Comparison of ENCODE assay signal across 22 cellular contexts in genomic region chr6:18431581-18431980, GRCh38. TPM values are rescaled to one million over a fixed set of nuclear protein-coding genes. Genes with fewer than 3 reads are reported as not detected.
DNase-seq lines count a peak whose midpoint lies in the region; ATAC-seq and TF ChIP-seq lines count a peak whose summit lies in the region.
"Had no signal": no experiment of that assay in that cellular context is flagged by ENCODE, and none has a peak within 500 bp of the region (broad histone marks: within the 10 kb centered on the region; RNA-seq: fewer than 3 reads in every experiment).

No MANE protein-coding gene starts in this region.

- no peaks in the 10 kb centered on the region; a peak in 2 of 4 replicates for H3K79me1 ChIP-seq in IMR-90 (ENCODE audit: low read depth in 1 of 2, low read length in 2 of 2)

- H4K8ac ChIP-seq in IMR-90 (ENCODE audit: low read depth in 2 of 2, low read length in 2 of 2): no peak overlapping the region

- peaks cover 1% of the 10 kb centered on the region for H3K36me3 Mint-ChIP-seq in chondrocyte (ENCODE audit: low read depth)

- H4K5ac ChIP-seq in IMR-90 (ENCODE audit: low read depth, low read length): no peak overlapping the region

- H3K9ac ChIP-seq in IMR-90 (ENCODE audit: low read depth, low read length): no peak overlapping the region

- no peak overlapping the region for H3K4me3 Mint-ChIP-seq in chondrocyte (ENCODE audit: unreplicated experiment)
- H3K4me3 Mint-ChIP-seq: activated CD4-positive, alpha-beta T cell treated with anti-CD3 and anti-CD28 coated beads for 36 hours; activated naive CD8-positive, alpha-beta T cell; activated T-helper 1 cell treated with anti-CD3 and anti-CD28 coated beads, Interleukin-12 subunit alpha, Interleukin-12 subunit beta, Interleukin-2, Interleukin-4 antibody, amounts not matched to agents 30 ng/mL and 10 ng/mL and 1 ng/mL, durations not matched to agents 14 hours and 24 hours and 36 hours; nephron had no signal

- H3K27me3 ChIP-seq in IMR-90 (ENCODE audit: control insufficient read depth, insufficient read depth, low read length) (no peaks in the 10 kb centered on the region), left lung (no peaks in the 10 kb centered on the region)

- H2BK20ac ChIP-seq in IMR-90 (ENCODE audit: low read depth, low read length): no peak overlapping the region

- H3K23ac ChIP-seq in IMR-90 (ENCODE audit: low read depth, low read length): no peak overlapping the region

- H3K4ac ChIP-seq in IMR-90 (ENCODE audit: low read depth, low read length): no peak overlapping the region

- no peak overlapping the region for H4K91ac ChIP-seq in IMR-90 (ENCODE audit: insufficient read depth, low read depth, low read length)

- H2BK15ac ChIP-seq in IMR-90 (ENCODE audit: low read depth, low read length): no peak overlapping the region

- H3K4me2 ChIP-seq in IMR-90 (ENCODE audit: low read depth, low read length): no peak overlapping the region

- no peak overlapping the region for H3K27ac Mint-ChIP-seq in chondrocyte (ENCODE audit: unreplicated experiment)
- H3K27ac Mint-ChIP-seq: activated CD4-positive, alpha-beta T cell treated with anti-CD3 and anti-CD28 coated beads for 36 hours; activated naive CD8-positive, alpha-beta T cell; activated T-helper 1 cell treated with anti-CD3 and anti-CD28 coated beads, Interleukin-12 subunit alpha, Interleukin-12 subunit beta, Interleukin-2, Interleukin-4 antibody, amounts not matched to agents 30 ng/mL and 10 ng/mL and 1 ng/mL, durations not matched to agents 14 hours and 24 hours and 36 hours; nephron had no signal

- H2AFZ ChIP-seq in IMR-90 (replicated peaks; ENCODE audit: low read length, poor library complexity): no peak overlapping the region

- H3K36me3 ChIP-seq in IMR-90 (ENCODE audit: control insufficient read depth, insufficient read depth, low read length) (no peaks in the 10 kb centered on the region), left lung (peaks cover 0 to 40% of the 10 kb centered on the region in 2 donors)
- H3K36me3 ChIP-seq: thoracic aorta had no signal

- DNase-seq in IMR-90 (peak; percentile 16), choroid plexus epithelial cell (ENCODE audit: low read depth) (peak; percentile 67), left lung (no peak), retinal pigment epithelial cell (ENCODE audit: low read depth) (peak; percentile 31), chondrocyte (ENCODE audit: low spot score) (no peak)
- DNase-seq: activated CD4-positive, alpha-beta T cell treated with anti-CD3 and anti-CD28 coated beads for 36 hours; DMS 273 treated with DMSO at 0.1 percent for 48 hours; GDM1; KBM-7; NCI-H2029 treated with DMSO at 0.1 percent for 48 hours; retina; stimulated activated CD4-positive, alpha-beta T cell treated with anti-CD3 and anti-CD28 coated beads, Interleukin-15, amount 100 ng/mL, for 24 hours had no signal

- H2BK120ac ChIP-seq in IMR-90 (ENCODE audit: low read depth, low read length): no peak overlapping the region

- H3K14ac ChIP-seq in IMR-90 (replicated peaks; ENCODE audit: low read depth, low read length): no peak overlapping the region

- POLR2A ChIA-PET in IMR-90 (lab: Charles Lee; ENCODE audit: unreplicated experiment): no interaction called here

- CTCF ChIA-PET in IMR-90 (lab: Yijun Ruan, JAX): interaction anchor here (1.1 kb wide), 1 partner anchor 19 kb away, joined by 3 read pairs; no protein-coding TSS in a partner anchor

- intact Hi-C loops in IMR-90 (cut with micrococcal nuclease): no loop called here
- intact Hi-C loops in left lung (cut with DNase I): no loop called here

- no peaks in the 10 kb centered on the region for H4K20me1 ChIP-seq in IMR-90 (ENCODE audit: insufficient read depth, low read length)

- H3K9me3 ChIP-seq in IMR-90 (ENCODE audit: control insufficient read depth, insufficient read depth, low read length) (no peaks in the 10 kb centered on the region), left lung (no peaks in the 10 kb centered on the region)
- H3K9me3 ChIP-seq: thoracic aorta had no signal

- in situ Hi-C loops in IMR-90 (cut with MboI; ENCODE audit: low sequenced_read_pairs): no loop called here

- no peaks in the 10 kb centered on the region for H3K27me3 Mint-ChIP-seq in chondrocyte (ENCODE audit: low read depth)
- H3K27me3 Mint-ChIP-seq: activated CD4-positive, alpha-beta T cell treated with anti-CD3 and anti-CD28 coated beads for 36 hours; activated naive CD8-positive, alpha-beta T cell had no signal

- BruUV-seq in IMR-90 (replicated peaks; lab: Mats Ljungman, UMichigan): no TSS peak

- peaks cover 36% of the 10 kb centered on the region for H3K4me1 Mint-ChIP-seq in chondrocyte (ENCODE audit: low read depth)
- H3K4me1 Mint-ChIP-seq: nephron had no signal

- peaks cover 8% of the 10 kb centered on the region for H3K9me1 ChIP-seq in IMR-90 (ENCODE audit: insufficient read depth, low read length)

- no peak for ATAC-seq in IMR-90 (ENCODE audit: low read depth)
- peak; percentile 79 for ATAC-seq in left lung
- ATAC-seq in HG03521 (IDR thresholded peaks at IDR 0.05; ENCODE audit: unreplicated experiment): no peak
- no peak for ATAC-seq in HG02938 (IDR thresholded peaks at IDR 0.05; ENCODE audit: unreplicated experiment)
- ATAC-seq in GM18511 (IDR thresholded peaks at IDR 0.05; ENCODE audit: unreplicated experiment): no peak
- ATAC-seq: activated CD4-positive, alpha-beta T cell treated with anti-CD3 and anti-CD28 coated beads for 36 hours; HCT116 had no signal

- no peak overlapping the region for H2AK9ac ChIP-seq in IMR-90 (replicated peaks; ENCODE audit: low read depth, low read length, poor library complexity)

- H3K56ac ChIP-seq in IMR-90 (ENCODE audit: extremely low read depth, insufficient read depth, low read length): no peak overlapping the region

- H3K18ac ChIP-seq in IMR-90 (ENCODE audit: low read depth, low read length): peak overlapping the region; percentile 35; the same call in 1 of the 2 replicates

- H2BK5ac ChIP-seq in IMR-90 (ENCODE audit: low read depth, low read length, poor library complexity, severe bottlenecking): no peak overlapping the region

- WGBS in IMR-90 (ENCODE audit: extremely low coverage in 2 of 2, insufficient read length in 1 of 2), 2 experiments: 60% methylated on average over 1 of the region's 2 CpGs; no CpG with 5 or more reads in 1 of the 2 experiments

- dilution Hi-C loops in IMR-90 (cut with HindIII; ENCODE audit: low sequenced_read_pairs, unreplicated experiment): no loop called here

- TF ChIP-seq POLR2A in IMR-90 (IDR thresholded peaks at IDR 0.05; ENCODE audit: low read depth, low read length): no peak

- no peak for TF ChIP-seq RAD21 in IMR-90 (IDR thresholded peaks at IDR 0.05; ENCODE audit: low read length)

- TF ChIP-seq CTCF in IMR-90 (conservative IDR thresholded peaks at IDR 0.05; ENCODE audit: low read depth, low read length) (no peak), choroid plexus epithelial cell (conservative IDR thresholded peaks at IDR 0.05; ENCODE audit: low read depth, low read length) (no peak), left lung (IDR thresholded peaks at IDR 0.05) (no peak), retinal pigment epithelial cell (conservative IDR thresholded peaks at IDR 0.05; ENCODE audit: low read depth, low read length) (no peak), chondrocyte (IDR thresholded peaks at IDR 0.05) (no peak)

- no peak overlapping the region for H3K4me3 ChIP-seq in IMR-90 (ENCODE audit: insufficient read depth, low read depth, low read length)
- H3K4me3 ChIP-seq in choroid plexus epithelial cell (ENCODE audit: low read depth, low read length): no peak overlapping the region
- H3K4me3 ChIP-seq in left lung: no peak overlapping the region
- H3K4me3 ChIP-seq in retinal pigment epithelial cell (ENCODE audit: low read length): no peak overlapping the region
- H3K4me3 ChIP-seq: coronary artery, thoracic aorta had no signal

- no peak overlapping the region for H2AK5ac ChIP-seq in IMR-90 (ENCODE audit: low read depth, low read length)

- H3K4me1 ChIP-seq in IMR-90 (ENCODE audit: control insufficient read depth, insufficient read depth, low read length) (peaks cover 7% of the 10 kb centered on the region; the same call in 1 of the 2 replicates), left lung (peaks cover 19 to 66% of the 10 kb centered on the region in 2 donors)

- no peaks in the 10 kb centered on the region for H3K9me3 Mint-ChIP-seq in chondrocyte (ENCODE audit: low read depth)
- H3K9me3 Mint-ChIP-seq: activated T-helper 1 cell treated with anti-CD3 and anti-CD28 coated beads, Interleukin-12 subunit alpha, Interleukin-12 subunit beta, Interleukin-2, Interleukin-4 antibody, amounts not matched to agents 30 ng/mL and 10 ng/mL and 1 ng/mL, durations not matched to agents 14 hours and 24 hours and 36 hours; nephron had no signal

- no peak overlapping the region for H3K27ac ChIP-seq in IMR-90 (ENCODE audit: insufficient read depth, low read length)
- peak overlapping the region; percentile 47 to 61 for H3K27ac ChIP-seq in left lung
- H3K27ac ChIP-seq: coronary artery, RWPE1, thoracic aorta had no signal

TF ChIP-seq in IMR-90, 13 proteins besides CTCF, POLR2A, EP300 and RAD21:
- TF ChIP-seq MAFK (IDR thresholded peaks at IDR 0.05; ENCODE audit: low read depth, low read length) (no peak), ELK1 (IDR thresholded peaks at IDR 0.05; ENCODE audit: borderline replicate concordance, low read depth, low read length) (no peak), CHD1 (IDR thresholded peaks at IDR 0.05; ENCODE audit: low read depth, low read length) (no peak), MAZ (IDR thresholded peaks at IDR 0.05; ENCODE audit: borderline replicate concordance, low read depth, low read length) (no peak)

RNA-seq across cellular contexts. Expression of gene RNF144B, which starts 44.4 kb away (rescaled TPM):
- total RNA-seq in IMR-90 (2012; rRNA removed) (2.7 and 2.8 TPM in 2 replicates), left lung (10 to 100 TPM; 60.4 to 74.8 TPM), chondrocyte (9.6 to 11.2 TPM (median 10.2 TPM) in 3 replicates)
- polyA plus RNA-seq in IMR-90 (2012; rRNA removed): 0.42 and 0.44 TPM in 2 replicates
- 0.19 and 0.30 TPM in 2 replicates for polyA plus RNA-seq in IMR-90 (2012; cell fraction: cytosol; rRNA removed)
- 0.36 and 1.5 TPM in 2 replicates for polyA plus RNA-seq in IMR-90 (2012; cell fraction: nucleus; rRNA removed; ENCODE audit: low replicate concordance)

Comparison
In these comparisons a context has a peak if more than half of its experiments do, and no peak if none do; other contexts are left out.
1. DNase-seq: peak in IMR-90 (single experiment), choroid plexus epithelial cell (single experiment) and retinal pigment epithelial cell (single experiment); none in left lung (0 of 2) and chondrocyte (single experiment).